Comparison of ENCODE assay signal across 15 cellular contexts in genomic region chr14:22334275-22334577, GRCh38.
"Had no signal": no experiment of that assay in that cellular context is flagged by ENCODE, and none has a peak within 500 bp of the region (broad histone marks: within the 10 kb centered on the region; RNA-seq: fewer than 3 reads in every experiment).

No MANE protein-coding gene starts in this region.

- DNase-seq: activated CD4-positive, alpha-beta T cell treated with anti-CD3 and anti-CD28 coated beads, Interleukin-2, amount 50 U/mL, for 48 hours; activated gamma-delta T cell; activated naive CD8-positive, alpha-beta T cell treated with anti-CD3 and anti-CD28 coated beads for 36 hours; activated T-cell treated with anti-CD3 and anti-CD28 coated beads, Interleukin-2, amount 50 U/mL, for 48 hours; aorta; effector CD8-positive, alpha-beta T cell had no signal

- H3K27ac Mint-ChIP-seq: activated naive CD8-positive, alpha-beta T cell treated with anti-CD3 and anti-CD28 coated beads for 36 hours; stimulated activated effector memory CD8-positive, alpha-beta T cell treated with anti-CD3 and anti-CD28 coated beads, Interleukin-12 subunit alpha, Interleukin-12 subunit beta, amount 100 ng/mL, for 72 hours had no signal

- FAIRE-seq: keratinocyte had no signal

- H3K36me3 Mint-ChIP-seq: activated naive CD8-positive, alpha-beta T cell treated with anti-CD3 and anti-CD28 coated beads for 36 hours; stimulated activated effector memory CD8-positive, alpha-beta T cell treated with anti-CD3 and anti-CD28 coated beads, Interleukin-12 subunit alpha, Interleukin-12 subunit beta, amount 100 ng/mL, for 72 hours had no signal

- H3K4me3 Mint-ChIP-seq: activated naive CD8-positive, alpha-beta T cell treated with anti-CD3 and anti-CD28 coated beads for 36 hours; stimulated activated effector memory CD8-positive, alpha-beta T cell treated with anti-CD3 and anti-CD28 coated beads, Interleukin-12 subunit alpha, Interleukin-12 subunit beta, amount 100 ng/mL, for 72 hours had no signal

- H3K9me3 Mint-ChIP-seq: activated naive CD8-positive, alpha-beta T cell treated with anti-CD3 and anti-CD28 coated beads for 36 hours; stimulated activated effector memory CD8-positive, alpha-beta T cell treated with anti-CD3 and anti-CD28 coated beads, Interleukin-12 subunit alpha, Interleukin-12 subunit beta, amount 100 ng/mL, for 72 hours had no signal

- H3K27me3 Mint-ChIP-seq: activated naive CD8-positive, alpha-beta T cell treated with anti-CD3 and anti-CD28 coated beads for 36 hours had no signal

- H3K4me3 ChIP-seq: cardiac muscle cell, colonic mucosa, gastroesophageal sphincter, transverse colon had no signal

- H3K27me3 ChIP-seq: cardiac muscle cell, colonic mucosa, gastroesophageal sphincter, neutrophil, transverse colon had no signal

- H3K27ac ChIP-seq: cardiac muscle cell, colonic mucosa, epithelial cell of prostate, gastroesophageal sphincter, neutrophil, transverse colon had no signal

- H3K4me1 ChIP-seq: colonic mucosa had no signal

- ATAC-seq: activated CD4-positive, CD25-positive, alpha-beta regulatory T cell treated with anti-CD3 and anti-CD28 coated beads, Interleukin-2, amount 50 U/mL, for 24 hours; stimulated activated effector memory CD8-positive, alpha-beta T cell treated with anti-CD3 and anti-CD28 coated beads, Interleukin-12 subunit alpha, Interleukin-12 subunit beta, amount 100 ng/mL, for 72 hours had no signal

- H3K9me3 ChIP-seq: colonic mucosa had no signal

- H3K36me3 ChIP-seq: cardiac muscle cell, colonic mucosa, gastroesophageal sphincter, neutrophil, transverse colon had no signal

- H3K4me1 Mint-ChIP-seq: activated naive CD8-positive, alpha-beta T cell treated with anti-CD3 and anti-CD28 coated beads for 36 hours; stimulated activated effector memory CD8-positive, alpha-beta T cell treated with anti-CD3 and anti-CD28 coated beads, Interleukin-12 subunit alpha, Interleukin-12 subunit beta, amount 100 ng/mL, for 72 hours had no signal
